15 cellular contexts compared by ENCODE assay signal in the genomic region with DNA sequence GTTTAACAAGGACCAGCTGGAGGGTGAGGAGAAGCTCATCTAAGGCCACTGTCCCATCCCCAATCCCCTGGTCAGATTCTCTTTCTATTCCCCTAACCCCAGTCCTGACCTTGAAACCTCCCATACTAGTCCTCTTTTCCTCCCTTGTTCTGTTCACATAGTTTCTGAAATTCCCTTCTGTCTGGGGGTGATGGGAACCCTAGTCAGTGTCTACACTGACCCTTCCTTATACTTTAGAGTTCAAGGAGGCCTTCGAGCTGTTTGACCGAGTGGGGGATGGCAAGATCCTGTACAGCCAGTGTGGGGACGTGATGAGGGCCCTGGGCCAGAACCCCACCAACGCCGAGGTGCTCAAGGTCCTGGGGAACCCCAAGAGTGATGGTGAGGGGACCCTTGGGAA. TPM values are rescaled to one million over a fixed set of nuclear protein-coding genes. Genes with fewer than 3 reads are reported as not detected.
A peak's percentile ranks its signal among the peaks of the same experiment; 100 is the strongest.
DNase-seq lines count a peak whose midpoint lies in the region; ATAC-seq and TF ChIP-seq lines count a peak whose summit lies in the region.
"Had no signal": no experiment of that assay in that cellular context is flagged by ENCODE, and none has a peak within 500 bp of the region (broad histone marks: within the 10 kb centered on the region; RNA-seq: fewer than 3 reads in every experiment).

No MANE protein-coding gene starts in this region.

- peaks cover 30% of the 10 kb centered on the region for H3K36me3 ChIP-seq in WERI-Rb-1

- H3K9me3 Mint-ChIP-seq in activated naive CD8-positive, alpha-beta T cell treated with anti-CD3 and anti-CD28 coated beads, Interleukin-2, amount 10 ng/mL, durations not matched to agents 7 days and 5 days, result no peaks in the 10 kb centered on the region
- H3K9me3 Mint-ChIP-seq in activated naive CD8-positive, alpha-beta T cell treated with anti-CD3 and anti-CD28 coated beads for 36 hours, result no peaks in the 10 kb centered on the region
- H3K9me3 Mint-ChIP-seq in mesothelial cell of epicardium (no peaks in the 10 kb centered on the region), type B pancreatic cell (no peaks in the 10 kb centered on the region)

- peaks cover 25% of the 10 kb centered on the region for H3K36me3 Mint-ChIP-seq in activated naive CD8-positive, alpha-beta T cell treated with anti-CD3 and anti-CD28 coated beads, Interleukin-2, amount 10 ng/mL, durations not matched to agents 7 days and 5 days
- peaks cover 32% of the 10 kb centered on the region for H3K36me3 Mint-ChIP-seq in activated naive CD8-positive, alpha-beta T cell treated with anti-CD3 and anti-CD28 coated beads for 36 hours
- H3K36me3 Mint-ChIP-seq in mesothelial cell of epicardium (peaks cover 12% of the 10 kb centered on the region), type B pancreatic cell (peaks cover 18% of the 10 kb centered on the region)

- ATAC-seq in activated naive CD8-positive, alpha-beta T cell treated with anti-CD3 and anti-CD28 coated beads, Interleukin-2, amount 10 ng/mL, durations not matched to agents 7 days and 5 days (ENCODE audit: low read depth), result no peak
- ATAC-seq in GM19023 (IDR thresholded peaks at IDR 0.05; ENCODE audit: unreplicated experiment) (no peak), HG03378 (IDR thresholded peaks at IDR 0.05; ENCODE audit: unreplicated experiment) (no peak)
- ATAC-seq: activated CD8-positive, alpha-beta T cell treated with anti-CD3 and anti-CD28 coated beads, Interleukin-2, amount 10 ng/mL, durations not matched to agents 7 days and 5 days had no signal

- H3K4me1 Mint-ChIP-seq in activated naive CD8-positive, alpha-beta T cell treated with anti-CD3 and anti-CD28 coated beads, Interleukin-2, amount 10 ng/mL, durations not matched to agents 7 days and 5 days, result peaks cover 41% of the 10 kb centered on the region
- peaks cover 41% of the 10 kb centered on the region for H3K4me1 Mint-ChIP-seq in activated naive CD8-positive, alpha-beta T cell treated with anti-CD3 and anti-CD28 coated beads for 36 hours
- H3K4me1 Mint-ChIP-seq in mesothelial cell of epicardium, result peaks cover 42% of the 10 kb centered on the region
- peaks cover 44% of the 10 kb centered on the region for H3K4me1 Mint-ChIP-seq in type B pancreatic cell (ENCODE audit: unreplicated experiment)

- no peak overlapping the region for H3K4me3 ChIP-seq in WERI-Rb-1 (ENCODE audit: low read depth, low read length)
- H3K4me3 ChIP-seq: right atrium auricular region, thoracic aorta had no signal

- H3K4me3 Mint-ChIP-seq in activated naive CD8-positive, alpha-beta T cell treated with anti-CD3 and anti-CD28 coated beads, Interleukin-2, amount 10 ng/mL, durations not matched to agents 7 days and 5 days, result no peak overlapping the region
- no peak overlapping the region for H3K4me3 Mint-ChIP-seq in activated naive CD8-positive, alpha-beta T cell treated with anti-CD3 and anti-CD28 coated beads for 36 hours
- peak overlapping the region; percentile 26 for H3K4me3 Mint-ChIP-seq in mesothelial cell of epicardium
- peak overlapping the region; percentile 64 for H3K4me3 Mint-ChIP-seq in type B pancreatic cell

- H3K27ac ChIP-seq in WERI-Rb-1, result peak overlapping the region; percentile 86
- H3K27ac ChIP-seq: KMS-11, right atrium auricular region, thoracic aorta had no signal

- TF ChIP-seq CTCF in WERI-Rb-1 (IDR thresholded peaks at IDR 0.05; ENCODE audit: low read depth, low read length) (no peak), mesothelial cell of epicardium (IDR thresholded peaks at IDR 0.05; ENCODE audit: unreplicated experiment) (no peak), type B pancreatic cell (conservative IDR thresholded peaks at IDR 0.05) (no peak)

- DNase-seq in activated naive CD8-positive, alpha-beta T cell treated with anti-CD3 and anti-CD28 coated beads, Interleukin-2, amount 10 ng/mL, durations not matched to agents 7 days and 5 days, result no peak
- DNase-seq in activated naive CD8-positive, alpha-beta T cell treated with anti-CD3 and anti-CD28 coated beads for 36 hours, result no peak
- DNase-seq in WERI-Rb-1 (no peak), mesothelial cell of epicardium (ENCODE audit: low spot score in 2 of 2, unreplicated experiment in 2 of 2) (no peak), type B pancreatic cell (ENCODE audit: extremely low spot score, unreplicated experiment) (no peak), 8988T (no peak)
- DNase-seq: activated CD8-positive, alpha-beta T cell treated with anti-CD3 and anti-CD28 coated beads, Interleukin-2, amount 10 ng/mL, durations not matched to agents 7 days and 5 days; midbrain; NCI-H1092; stimulated activated CD4-positive, alpha-beta T cell treated with anti-CD3 and anti-CD28 coated beads, Interleukin-15, amount 100 ng/mL, for 24 hours had no signal

- no peaks in the 10 kb centered on the region for H3K27me3 ChIP-seq in WERI-Rb-1 (ENCODE audit: insufficient read depth, low read depth, severe bottlenecking)
- H3K27me3 ChIP-seq: right atrium auricular region had no signal

- no peaks in the 10 kb centered on the region for H3K9me3 ChIP-seq in WERI-Rb-1 (ENCODE audit: severe bottlenecking)
- H3K9me3 ChIP-seq: right atrium auricular region, thoracic aorta had no signal

- POLR2A ChIA-PET in activated naive CD8-positive, alpha-beta T cell treated with anti-CD3 and anti-CD28 coated beads, Interleukin-2, amount 10 ng/mL, durations not matched to agents 7 days and 5 days (lab: Charles Lee), result interaction anchor here (0.6 to 1.3 kb wide), 4 partner anchors 11 to 54 kb away, joined by 3 to 12 read pairs (median 4); a partner anchor contains a TSS

- peak overlapping the region; percentile 18 for H3K27ac Mint-ChIP-seq in activated naive CD8-positive, alpha-beta T cell treated with anti-CD3 and anti-CD28 coated beads, Interleukin-2, amount 10 ng/mL, durations not matched to agents 7 days and 5 days
- no peak overlapping the region for H3K27ac Mint-ChIP-seq in activated naive CD8-positive, alpha-beta T cell treated with anti-CD3 and anti-CD28 coated beads for 36 hours
- H3K27ac Mint-ChIP-seq in mesothelial cell of epicardium (no peak overlapping the region), type B pancreatic cell (peak overlapping the region; percentile 71)

- no peaks in the 10 kb centered on the region for H3K27me3 Mint-ChIP-seq in activated naive CD8-positive, alpha-beta T cell treated with anti-CD3 and anti-CD28 coated beads, Interleukin-2, amount 10 ng/mL, durations not matched to agents 7 days and 5 days
- no peaks in the 10 kb centered on the region for H3K27me3 Mint-ChIP-seq in activated naive CD8-positive, alpha-beta T cell treated with anti-CD3 and anti-CD28 coated beads for 36 hours
- no peaks in the 10 kb centered on the region for H3K27me3 Mint-ChIP-seq in mesothelial cell of epicardium (ENCODE audit: low read depth)
- H3K27me3 Mint-ChIP-seq in type B pancreatic cell, result peaks cover 3% of the 10 kb centered on the region

RNA-seq across cellular contexts. Expression of a gene that starts 2.4 kb away (rescaled TPM):
- 10 to 100 TPM; 46.6 to 47.8 TPM for total RNA-seq in activated naive CD8-positive, alpha-beta T cell treated with anti-CD3 and anti-CD28 coated beads, Interleukin-2, amount 10 ng/mL, durations not matched to agents 7 days and 5 days
- 10 to 100 TPM; 67.9 to 76.2 TPM for total RNA-seq in activated naive CD8-positive, alpha-beta T cell treated with anti-CD3 and anti-CD28 coated beads for 36 hours
- total RNA-seq in mesothelial cell of epicardium (150 to 151 TPM (median 150 TPM) in 3 replicates), type B pancreatic cell (ENCODE audit: low replicate concordance) (66.2 and 161 TPM in 2 replicates)

RNA-seq across cellular contexts. Expression of a gene that starts 3.3 kb away (rescaled TPM):
- 1,000 to 10,000 TPM; 1,083 to 1,169 TPM for total RNA-seq in activated naive CD8-positive, alpha-beta T cell treated with anti-CD3 and anti-CD28 coated beads, Interleukin-2, amount 10 ng/mL, durations not matched to agents 7 days and 5 days
- 100 to 1,000 TPM; 751 to 777 TPM for total RNA-seq in activated naive CD8-positive, alpha-beta T cell treated with anti-CD3 and anti-CD28 coated beads for 36 hours
- 800 to 830 TPM (median 827 TPM) in 3 replicates for total RNA-seq in mesothelial cell of epicardium
- total RNA-seq in type B pancreatic cell (ENCODE audit: low replicate concordance), result 1,223 and 1,943 TPM in 2 replicates

RNA-seq across cellular contexts. Expression of a gene that starts 26.8 kb away (rescaled TPM):
- 100 to 1,000 TPM; 251 TPM for total RNA-seq in activated naive CD8-positive, alpha-beta T cell treated with anti-CD3 and anti-CD28 coated beads, Interleukin-2, amount 10 ng/mL, durations not matched to agents 7 days and 5 days
- 100 to 1,000 TPM; 153 to 155 TPM for total RNA-seq in activated naive CD8-positive, alpha-beta T cell treated with anti-CD3 and anti-CD28 coated beads for 36 hours
- 64.7 to 69.4 TPM (median 67.2 TPM) in 3 replicates for total RNA-seq in mesothelial cell of epicardium
- 81.4 and 96.3 TPM in 2 replicates for total RNA-seq in type B pancreatic cell (ENCODE audit: low replicate concordance)

RNA-seq across cellular contexts. Expression of a gene that starts 34.5 kb away (rescaled TPM):
- 100 to 1,000 TPM; 162 to 174 TPM for total RNA-seq in activated naive CD8-positive, alpha-beta T cell treated with anti-CD3 and anti-CD28 coated beads, Interleukin-2, amount 10 ng/mL, durations not matched to agents 7 days and 5 days
- 10 to 100 TPM; 78.5 to 92.6 TPM for total RNA-seq in activated naive CD8-positive, alpha-beta T cell treated with anti-CD3 and anti-CD28 coated beads for 36 hours
- total RNA-seq in mesothelial cell of epicardium, result 158 to 177 TPM (median 171 TPM) in 3 replicates
- total RNA-seq in type B pancreatic cell (ENCODE audit: low replicate concordance), result 92.8 and 147 TPM in 2 replicates

RNA-seq across cellular contexts. Expression of a gene that starts 36.8 kb away (rescaled TPM):
- total RNA-seq in activated naive CD8-positive, alpha-beta T cell treated with anti-CD3 and anti-CD28 coated beads, Interleukin-2, amount 10 ng/mL, durations not matched to agents 7 days and 5 days, result 10 to 100 TPM; 10.6 to 12.0 TPM
- total RNA-seq in activated naive CD8-positive, alpha-beta T cell treated with anti-CD3 and anti-CD28 coated beads for 36 hours, result 1 to 10 TPM; 6.9 to 7.2 TPM
- 7.8 to 9.2 TPM (median 8.0 TPM) in 3 replicates for total RNA-seq in mesothelial cell of epicardium
- total RNA-seq in type B pancreatic cell (ENCODE audit: low replicate concordance), result 11.6 and 12.1 TPM in 2 replicates

Comparison
In these comparisons a context has a peak if more than half of its experiments do, and no peak if none do; other contexts are left out.
1. H3K27ac Mint-ChIP-seq: peak in activated naive CD8-positive, alpha-beta T cell treated with anti-CD3 and anti-CD28 coated beads, Interleukin-2, amount 10 ng/mL, durations not matched to agents 7 days and 5 days (single experiment) and type B pancreatic cell (single experiment); none in activated naive CD8-positive, alpha-beta T cell treated with anti-CD3 and anti-CD28 coated beads for 36 hours (single experiment) and mesothelial cell of epicardium (single experiment).
2. H3K4me3 Mint-ChIP-seq: peak in mesothelial cell of epicardium (single experiment) and type B pancreatic cell (single experiment); none in activated naive CD8-positive, alpha-beta T cell treated with anti-CD3 and anti-CD28 coated beads, Interleukin-2, amount 10 ng/mL, durations not matched to agents 7 days and 5 days (single experiment) and activated naive CD8-positive, alpha-beta T cell treated with anti-CD3 and anti-CD28 coated beads for 36 hours (single experiment).